8 cellular contexts compared by ENCODE assay signal in genomic region chr19:7942981-7943443, GRCh38. TPM values are rescaled to one million over a fixed set of nuclear protein-coding genes. Genes with fewer than 3 reads are reported as not detected.
DNase-seq lines count a peak whose midpoint lies in the region; ATAC-seq and TF ChIP-seq lines count a peak whose summit lies in the region.

No MANE protein-coding gene starts in this region.

- no peaks in the 10 kb centered on the region for H3K27me3 ChIP-seq in H7 (ENCODE audit: control insufficient read depth, insufficient read depth, low read length)
- H3K27me3 ChIP-seq in right cardiac atrium (ENCODE audit: control insufficient read depth, insufficient read depth): no peaks in the 10 kb centered on the region

- no peaks in the 10 kb centered on the region for H3K9me3 ChIP-seq in right cardiac atrium (ENCODE audit: control insufficient read depth, low read length)

- H3K4me3 Mint-ChIP-seq in activated CD8-positive, alpha-beta T cell treated with anti-CD3 and anti-CD28 coated beads for 36 hours: peak overlapping the region; percentile 97
- H3K4me3 Mint-ChIP-seq in stimulated activated effector memory CD8-positive, alpha-beta T cell treated with anti-CD3 and anti-CD28 coated beads, Interleukin-12 subunit alpha, Interleukin-12 subunit beta, amount 100 ng/mL, for 72 hours: peak overlapping the region; percentile 95

- peaks cover 46% of the 10 kb centered on the region for H3K4me1 Mint-ChIP-seq in activated CD8-positive, alpha-beta T cell treated with anti-CD3 and anti-CD28 coated beads for 36 hours (ENCODE audit: low read depth)
- peaks cover 48% of the 10 kb centered on the region for H3K4me1 Mint-ChIP-seq in stimulated activated effector memory CD8-positive, alpha-beta T cell treated with anti-CD3 and anti-CD28 coated beads, Interleukin-12 subunit alpha, Interleukin-12 subunit beta, amount 100 ng/mL, for 72 hours

- peak; percentile 5 for ATAC-seq in activated CD8-positive, alpha-beta T cell treated with anti-CD3 and anti-CD28 coated beads for 36 hours
- peak; percentile 15 to 41 for ATAC-seq in right cardiac atrium
- no peak for ATAC-seq in stimulated activated effector memory CD8-positive, alpha-beta T cell treated with anti-CD3 and anti-CD28 coated beads, Interleukin-12 subunit alpha, Interleukin-12 subunit beta, amount 100 ng/mL, for 72 hours
- no peak for ATAC-seq in HG03135 (IDR thresholded peaks at IDR 0.05; ENCODE audit: unreplicated experiment)

- POLR2A ChIA-PET in activated CD8-positive, alpha-beta T cell treated with anti-CD3 and anti-CD28 coated beads for 36 hours (lab: Charles Lee): interaction anchor here (0.6 to 6.7 kb wide), 13 partner anchors 9 to 313 kb away, joined by 3 to 81 read pairs (median 5); partner anchors contain the start of genes CTXN1, ELAVL1, SNAPC2 and TGFBR3L

- H3K27me3 Mint-ChIP-seq in activated CD8-positive, alpha-beta T cell treated with anti-CD3 and anti-CD28 coated beads for 36 hours: no peaks in the 10 kb centered on the region

- TF ChIP-seq CTCF in AG10803 (conservative IDR thresholded peaks at IDR 0.05; ENCODE audit: low read length): no peak
- TF ChIP-seq CTCF in activated CD8-positive, alpha-beta T cell treated with anti-CD3 and anti-CD28 coated beads for 36 hours (IDR thresholded peaks at IDR 0.05): no peak

- DNase-seq in AG10803 (ENCODE audit: low read depth) (no peak), H7 (no peak), right cardiac atrium (no peak), NCI-H2107 treated with DMSO at 0.1 percent for 48 hours (lab: John Stamatoyannopoulos, UW; ENCODE audit: unreplicated experiment) (no peak), SHP77 (lab: John Stamatoyannopoulos, UW) (no peak)
- no peak for DNase-seq in activated CD8-positive, alpha-beta T cell treated with anti-CD3 and anti-CD28 coated beads for 36 hours
- DNase-seq in stimulated activated effector memory CD8-positive, alpha-beta T cell treated with anti-CD3 and anti-CD28 coated beads, Interleukin-12 subunit alpha, Interleukin-12 subunit beta, amount 100 ng/mL, for 72 hours (ENCODE audit: low spot score in 2 of 2): no peak

- 5% methylated on average over 33 of the region's 33 CpGs for WGBS in right cardiac atrium

- H3K4me3 ChIP-seq in AG10803 (ENCODE audit: low read length) (peak overlapping the region; percentile 92), H7 (ENCODE audit: insufficient read depth, low read depth, low read length) (peak overlapping the region; percentile 91), right cardiac atrium (ENCODE audit: low read length) (peak overlapping the region; percentile 63)

- H3K4me1 ChIP-seq in right cardiac atrium (ENCODE audit: control insufficient read depth, insufficient read depth, low read length): no peaks in the 10 kb centered on the region

- H3K9me3 Mint-ChIP-seq in activated CD8-positive, alpha-beta T cell treated with anti-CD3 and anti-CD28 coated beads for 36 hours: no peaks in the 10 kb centered on the region
- no peaks in the 10 kb centered on the region for H3K9me3 Mint-ChIP-seq in stimulated activated effector memory CD8-positive, alpha-beta T cell treated with anti-CD3 and anti-CD28 coated beads, Interleukin-12 subunit alpha, Interleukin-12 subunit beta, amount 100 ng/mL, for 72 hours

- H3K36me3 ChIP-seq in H7 (replicated peaks; ENCODE audit: control insufficient read depth, insufficient read depth, low read length): peaks cover 8% of the 10 kb centered on the region

- peak overlapping the region; percentile 98 for H3K27ac Mint-ChIP-seq in activated CD8-positive, alpha-beta T cell treated with anti-CD3 and anti-CD28 coated beads for 36 hours
- peak overlapping the region; percentile 98 for H3K27ac Mint-ChIP-seq in stimulated activated effector memory CD8-positive, alpha-beta T cell treated with anti-CD3 and anti-CD28 coated beads, Interleukin-12 subunit alpha, Interleukin-12 subunit beta, amount 100 ng/mL, for 72 hours

- peaks cover 20% of the 10 kb centered on the region for H3K36me3 Mint-ChIP-seq in activated CD8-positive, alpha-beta T cell treated with anti-CD3 and anti-CD28 coated beads for 36 hours (ENCODE audit: low read depth)
- H3K36me3 Mint-ChIP-seq in stimulated activated effector memory CD8-positive, alpha-beta T cell treated with anti-CD3 and anti-CD28 coated beads, Interleukin-12 subunit alpha, Interleukin-12 subunit beta, amount 100 ng/mL, for 72 hours: peaks cover 64% of the 10 kb centered on the region

- CTCF ChIA-PET in activated CD8-positive, alpha-beta T cell treated with anti-CD3 and anti-CD28 coated beads for 36 hours (lab: Charles Lee): interaction anchor here (0.8 to 3.3 kb wide), 14 partner anchors 10 to 311 kb away, joined by 3 to 31 read pairs (median 4); partner anchors contain the start of genes MAP2K7 and SNAPC2

- peak overlapping the region; percentile 87 for H3K27ac ChIP-seq in right cardiac atrium (ENCODE audit: low read length)

- intact Hi-C loops in activated CD8-positive, alpha-beta T cell treated with anti-CD3 and anti-CD28 coated beads for 36 hours (cut with micrococcal nuclease): loop anchor here (10.0 kb wide), 2 partner anchors 62 to 302 kb away; partner anchors contain the start of gene ELAVL1
- intact Hi-C loops in right cardiac atrium (cut with DNase I): loop anchor here (10.0 kb wide), 2 partner anchors 62 to 312 kb away; partner anchors contain the start of gene ELAVL1 (in 1 of the 4)

RNA-seq across cellular contexts. Expression of gene TIMM44, which starts 0.5 kb away (rescaled TPM):
- 110 and 131 TPM in 2 replicates for total RNA-seq in H7 (2014; rRNA removed; shearing (Covaris generic))
- 10 to 100 TPM; 92.3 to 95.5 TPM for total RNA-seq in activated CD8-positive, alpha-beta T cell treated with anti-CD3 and anti-CD28 coated beads for 36 hours
- 10 to 100 TPM; 51.1 to 88.9 (median 64.0) TPM for total RNA-seq in right cardiac atrium
- polyA plus RNA-seq in right cardiac atrium: 64.6 TPM

RNA-seq across cellular contexts. Expression of gene CTXN1, which starts 17.1 kb away (rescaled TPM):
- total RNA-seq in H7 (2014; rRNA removed; shearing (Covaris generic)): 5.0 and 10.7 TPM in 2 replicates
- under 1 TPM; 0.74 to 0.87 TPM for total RNA-seq in activated CD8-positive, alpha-beta T cell treated with anti-CD3 and anti-CD28 coated beads for 36 hours
- under 1 TPM in 2 of 4 donors, not detected in 2; 0.24 to 0.34 TPM for total RNA-seq in right cardiac atrium
- polyA plus RNA-seq in right cardiac atrium: 0.16 TPM

RNA-seq across cellular contexts. Expression of gene SNAPC2, which starts 22.9 kb away (rescaled TPM):
- total RNA-seq in H7 (2014; rRNA removed; shearing (Covaris generic)): 25.5 and 25.9 TPM in 2 replicates
- 10 to 100 TPM; 16.0 to 18.2 TPM for total RNA-seq in activated CD8-positive, alpha-beta T cell treated with anti-CD3 and anti-CD28 coated beads for 36 hours
- total RNA-seq in right cardiac atrium: 10 to 100 TPM in 3 of 4 donors, 1 to 10 TPM in 1; 9.6 to 14.4 (median 11.0) TPM
- 12.2 TPM for polyA plus RNA-seq in right cardiac atrium

RNA-seq across cellular contexts. Expression of gene TGFBR3L, which starts 28.4 kb away (rescaled TPM):
- total RNA-seq in H7 (2014; rRNA removed; shearing (Covaris generic)): 1.7 TPM in 1 of 2 replicates, not detected in the other
- total RNA-seq in activated CD8-positive, alpha-beta T cell treated with anti-CD3 and anti-CD28 coated beads for 36 hours: 1 to 10 TPM; 5.1 to 5.9 TPM
- 10 to 100 TPM in 3 of 4 donors, 1 to 10 TPM in 1; 8.0 to 17.6 (median 14.5) TPM for total RNA-seq in right cardiac atrium
- polyA plus RNA-seq in right cardiac atrium: 2.4 TPM

RNA-seq across cellular contexts. Expression of gene MAP2K7, which starts 39.3 kb away (rescaled TPM):
- total RNA-seq in H7 (2014; rRNA removed; shearing (Covaris generic)): 21.1 and 24.3 TPM in 2 replicates
- 10 to 100 TPM; 36.8 to 37.0 TPM for total RNA-seq in activated CD8-positive, alpha-beta T cell treated with anti-CD3 and anti-CD28 coated beads for 36 hours
- total RNA-seq in right cardiac atrium: 10 to 100 TPM; 23.2 to 32.6 (median 28.5) TPM
- polyA plus RNA-seq in right cardiac atrium: 26.9 TPM

Comparison
In these comparisons a context has a peak if more than half of its experiments do, and no peak if none do; other contexts are left out.
1. ATAC-seq: peak in activated CD8-positive, alpha-beta T cell treated with anti-CD3 and anti-CD28 coated beads for 36 hours (single experiment) and right cardiac atrium (2 of 2); none in stimulated activated effector memory CD8-positive, alpha-beta T cell treated with anti-CD3 and anti-CD28 coated beads, Interleukin-12 subunit alpha, Interleukin-12 subunit beta, amount 100 ng/mL, for 72 hours (single experiment) and HG03135 (single experiment).
2. Peak in every context shown above with its lines, with median percentiles within 50 percentile points of each other: H3K4me3 ChIP-seq.